ENCODE assay signal across 8 cellular contexts in the genomic region with DNA sequence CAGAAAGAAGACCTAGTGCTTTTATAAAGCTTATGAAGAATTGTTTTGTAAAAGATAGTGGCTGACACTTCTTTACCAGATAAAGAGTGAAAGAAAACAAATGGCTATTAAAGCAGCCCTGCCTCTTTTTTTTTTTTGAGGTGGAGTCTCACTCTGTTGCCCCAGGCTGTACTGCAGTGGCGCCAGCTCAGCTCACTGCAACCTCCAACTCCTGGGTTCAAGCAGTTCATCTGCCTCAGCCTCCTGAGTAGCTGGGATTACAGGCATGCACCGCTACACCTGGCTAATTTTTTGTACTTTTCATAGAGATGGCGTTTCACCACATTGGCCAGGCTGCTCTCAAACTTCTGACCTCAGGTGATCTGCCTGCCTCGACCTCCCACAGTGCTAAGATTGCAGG. TPM values are rescaled to one million over a fixed set of nuclear protein-coding genes. Genes with fewer than 3 reads are reported as not detected.
DNase-seq lines count a peak whose midpoint lies in the region; ATAC-seq, FAIRE-seq and TF ChIP-seq lines count a peak whose summit lies in the region.

No MANE protein-coding gene starts in this region.

- no peak overlapping the region for H2BK120ac ChIP-seq in neuronal stem cell (ENCODE audit: low read depth, low read length)

- H2BK5ac ChIP-seq in neuronal stem cell (ENCODE audit: low read length), result no peak overlapping the region

- intact Hi-C loops in activated B cell treated with CpG ODN at 0.5 μM for 24 hours (cut with micrococcal nuclease), result loop anchor here (1.0 to 2.0 kb wide), 4 partner anchors 12 to 44 kb away; no protein-coding TSS in a partner anchor
- intact Hi-C loops in heart right ventricle (cut with DNase I), result no loop called here
- intact Hi-C loops in tibial artery (cut with DNase I; ENCODE audit: low total_unique reads), result no loop called here

- no peak overlapping the region for H3K18ac ChIP-seq in neuronal stem cell (ENCODE audit: low read length)

- no peak for TF ChIP-seq POLR2A in GM12892 (IDR thresholded peaks at IDR 0.05; ENCODE audit: low read depth, low read length)

- DNase-seq in activated CD4-positive, alpha-beta T cell treated with anti-CD3 and anti-CD28 coated beads, Interleukin-2, amount 10 ng/mL, durations not matched to agents 7 days and 5 days, result no peak
- DNase-seq in activated CD4-positive, alpha-beta T cell treated with anti-CD3 and anti-CD28 coated beads, Interleukin-2, amount 50 U/mL, for 48 hours, result no peak
- DNase-seq in activated B cell treated with CpG ODN at 0.5 μM for 24 hours (no peak), heart right ventricle (no peak), tibial artery (no peak), neuronal stem cell (ENCODE audit: low spot score) (no peak), GM12892 (ENCODE audit: insufficient read length) (no peak), neural progenitor cell (ENCODE audit: low spot score) (no peak)

- H3K27me3 ChIP-seq in heart right ventricle, result no peaks in the 10 kb centered on the region
- no peaks in the 10 kb centered on the region for H3K27me3 ChIP-seq in tibial artery
- H3K27me3 ChIP-seq in neuronal stem cell (ENCODE audit: control insufficient read depth in 3 of 3, insufficient read depth in 3 of 3, low read depth in 1 of 3, low read length in 3 of 3), result no peaks in the 10 kb centered on the region
- no peaks in the 10 kb centered on the region for H3K27me3 ChIP-seq in neural progenitor cell

- no peak overlapping the region for H4K8ac ChIP-seq in neuronal stem cell (ENCODE audit: low read depth, low read length)

- peaks cover 68% of the 10 kb centered on the region for H3K4me1 Mint-ChIP-seq in activated CD4-positive, alpha-beta T cell treated with anti-CD3 and anti-CD28 coated beads, Interleukin-2, amount 10 ng/mL, durations not matched to agents 7 days and 5 days
- H3K4me1 Mint-ChIP-seq in activated B cell treated with CpG ODN at 0.5 μM for 24 hours (peaks cover 61% of the 10 kb centered on the region), neural progenitor cell (no peaks in the 10 kb centered on the region)

- CTCF ChIA-PET in activated CD4-positive, alpha-beta T cell treated with anti-CD3 and anti-CD28 coated beads, Interleukin-2, amount 10 ng/mL, durations not matched to agents 7 days and 5 days (lab: Charles Lee), result interaction anchor here (0.7 to 3.0 kb wide), 12 partner anchors 11 to 647 kb away, joined by 3 to 13 read pairs (median 5); a partner anchor contains a TSS
- CTCF ChIA-PET in activated B cell treated with CpG ODN at 0.5 μM for 24 hours (lab: Charles Lee), result interaction anchor here (0.9 to 3.3 kb wide), 3 partner anchors 10 to 43 kb away, joined by 4 to 23 read pairs (median 21); no protein-coding TSS in a partner anchor

- FAIRE-seq in GM12892 (lab: Jason Lieb, UNC), result no peak

- H3K27ac Mint-ChIP-seq in activated CD4-positive, alpha-beta T cell treated with anti-CD3 and anti-CD28 coated beads, Interleukin-2, amount 10 ng/mL, durations not matched to agents 7 days and 5 days, result peak overlapping the region; percentile 84
- H3K27ac Mint-ChIP-seq in activated B cell treated with CpG ODN at 0.5 μM for 24 hours, result peak overlapping the region; percentile 78
- no peak overlapping the region for H3K27ac Mint-ChIP-seq in neural progenitor cell

- no peaks in the 10 kb centered on the region for H3K9me3 Mint-ChIP-seq in activated CD4-positive, alpha-beta T cell treated with anti-CD3 and anti-CD28 coated beads, Interleukin-2, amount 10 ng/mL, durations not matched to agents 7 days and 5 days
- H3K9me3 Mint-ChIP-seq in activated B cell treated with CpG ODN at 0.5 μM for 24 hours, result no peaks in the 10 kb centered on the region
- no peaks in the 10 kb centered on the region for H3K9me3 Mint-ChIP-seq in neural progenitor cell

- H4K20me1 ChIP-seq in neural progenitor cell (ENCODE audit: low read depth), result peaks cover 22% of the 10 kb centered on the region

- peaks cover 4% of the 10 kb centered on the region for H3K79me1 ChIP-seq in neuronal stem cell (ENCODE audit: low read depth, low read length)

- no peak overlapping the region for H2AFZ ChIP-seq in neuronal stem cell (ENCODE audit: low read length)
- H2AFZ ChIP-seq in neural progenitor cell (replicated peaks), result no peak overlapping the region

- no peaks in the 10 kb centered on the region for H3K9me3 ChIP-seq in heart right ventricle
- H3K9me3 ChIP-seq in tibial artery, result no peaks in the 10 kb centered on the region
- H3K9me3 ChIP-seq in neuronal stem cell (replicated peaks in 1 of 2; ENCODE audit: control insufficient read depth in 2 of 2, insufficient read depth in 1 of 2, low read depth in 1 of 2, low read length in 2 of 2), result peaks cover 0 to 9% of the 10 kb centered on the region in 2 donors
- no peaks in the 10 kb centered on the region for H3K9me3 ChIP-seq in neural progenitor cell (ENCODE audit: low read depth)

- H2BK15ac ChIP-seq in neuronal stem cell (ENCODE audit: low read length), result no peak overlapping the region

- H3K36me3 Mint-ChIP-seq in activated CD4-positive, alpha-beta T cell treated with anti-CD3 and anti-CD28 coated beads, Interleukin-2, amount 10 ng/mL, durations not matched to agents 7 days and 5 days (ENCODE audit: low read depth), result peaks cover 84% of the 10 kb centered on the region
- H3K36me3 Mint-ChIP-seq in activated B cell treated with CpG ODN at 0.5 μM for 24 hours (ENCODE audit: low read depth) (peaks cover 86% of the 10 kb centered on the region), neural progenitor cell (peaks cover 30% of the 10 kb centered on the region)

- no peaks in the 10 kb centered on the region for H3K27me3 Mint-ChIP-seq in activated CD4-positive, alpha-beta T cell treated with anti-CD3 and anti-CD28 coated beads, Interleukin-2, amount 10 ng/mL, durations not matched to agents 7 days and 5 days
- no peaks in the 10 kb centered on the region for H3K27me3 Mint-ChIP-seq in activated B cell treated with CpG ODN at 0.5 μM for 24 hours
- H3K27me3 Mint-ChIP-seq in neural progenitor cell (ENCODE audit: insufficient read depth, low read depth), result no peaks in the 10 kb centered on the region

- no peak overlapping the region for H3K4ac ChIP-seq in neuronal stem cell (ENCODE audit: low read length)

- H3K23ac ChIP-seq in neuronal stem cell (ENCODE audit: low read depth, low read length, poor library complexity), result no peak overlapping the region

- H3K9ac ChIP-seq in neuronal stem cell (ENCODE audit: low read depth, low read length, poor library complexity), result no peak overlapping the region
- H3K9ac ChIP-seq in neural progenitor cell, result no peak overlapping the region

- peak overlapping the region in 1 of 10 donors; percentile 22 for H3K4me3 ChIP-seq in heart right ventricle
- no peak overlapping the region for H3K4me3 ChIP-seq in tibial artery
- H3K4me3 ChIP-seq in neuronal stem cell (ENCODE audit: low read length in 2 of 2), result no peak overlapping the region
- no peak overlapping the region for H3K4me3 ChIP-seq in neural progenitor cell

- no peaks in the 10 kb centered on the region for H3F3A ChIP-seq in neural progenitor cell (ENCODE audit: low read depth)

- H3K27ac ChIP-seq in heart right ventricle (peak overlapping the region in 7 of 10 donors; percentile 58 to 81 (median 63)), tibial artery (peak overlapping the region; percentile 48 to 49), neuronal stem cell (replicated peaks; ENCODE audit: low read length) (no peak overlapping the region), neural progenitor cell (no peak overlapping the region)

- H3K4me2 ChIP-seq in neuronal stem cell (ENCODE audit: insufficient read depth, low read length, poor library complexity, severe bottlenecking) (no peak overlapping the region), neural progenitor cell (no peak overlapping the region)

- no peak overlapping the region for H2BK12ac ChIP-seq in neuronal stem cell (ENCODE audit: low read length)

- H3K4me1 ChIP-seq in heart right ventricle (peaks cover 0 to 76% (median 33%) of the 10 kb centered on the region in 9 donors), tibial artery (peaks cover 0 to 55% (median 23%) of the 10 kb centered on the region in 4 donors), neuronal stem cell (ENCODE audit: control insufficient read depth in 2 of 2, insufficient read depth in 1 of 2, low read depth in 1 of 2, low read length in 2 of 2) (no peaks in the 10 kb centered on the region), neural progenitor cell (no peaks in the 10 kb centered on the region)

- 85 to 88% methylated on average over 4 of the region's 4 CpGs for WGBS in heart right ventricle, 2 donors
- WGBS in neuronal stem cell (ENCODE audit: extremely low coverage in 2 of 2, insufficient read length in 2 of 2, insufficient replicate concordance in 1 of 2), 2 donors, result no CpG with 5 or more reads among the region's 4 CpGs

- H4K91ac ChIP-seq in neuronal stem cell (ENCODE audit: low read depth, low read length, poor library complexity), result no peak overlapping the region

- no peak overlapping the region for H3K14ac ChIP-seq in neuronal stem cell (ENCODE audit: low read length)

- peak overlapping the region; percentile 7 for H3K4me3 Mint-ChIP-seq in activated CD4-positive, alpha-beta T cell treated with anti-CD3 and anti-CD28 coated beads, Interleukin-2, amount 10 ng/mL, durations not matched to agents 7 days and 5 days
- H3K4me3 Mint-ChIP-seq in activated B cell treated with CpG ODN at 0.5 μM for 24 hours, result peak overlapping the region; percentile 28
- no peak overlapping the region for H3K4me3 Mint-ChIP-seq in neural progenitor cell

- TF ChIP-seq CTCF in activated B cell treated with CpG ODN at 0.5 μM for 24 hours (IDR thresholded peaks at IDR 0.05) (no peak), heart right ventricle (IDR thresholded peaks at IDR 0.05) (no peak), tibial artery (IDR thresholded peaks at IDR 0.05) (no peak), neural progenitor cell (IDR thresholded peaks at IDR 0.05) (no peak)

- POLR2A ChIA-PET in activated CD4-positive, alpha-beta T cell treated with anti-CD3 and anti-CD28 coated beads, Interleukin-2, amount 10 ng/mL, durations not matched to agents 7 days and 5 days (lab: Charles Lee), result interaction anchor here (0.8 to 1.4 kb wide), 2 partner anchors 9 to 14 kb away, joined by 3 to 7 read pairs; no protein-coding TSS in a partner anchor
- POLR2A ChIA-PET in activated B cell treated with CpG ODN at 0.5 μM for 24 hours (lab: Charles Lee), result interaction anchor here (0.7 to 10.1 kb wide), 11 partner anchors 8 to 1000 kb away, joined by 3 to 211 read pairs (median 6); a partner anchor contains a TSS

- H3K79me2 ChIP-seq in neural progenitor cell (ENCODE audit: low read depth), result peaks cover 11% of the 10 kb centered on the region

- peaks cover 0 to 100% (median 51%) of the 10 kb centered on the region in 9 donors for H3K36me3 ChIP-seq in heart right ventricle
- H3K36me3 ChIP-seq in tibial artery, result peaks cover 57 to 85% (median 84%) of the 10 kb centered on the region in 3 donors
- H3K36me3 ChIP-seq in neuronal stem cell (replicated peaks in 1 of 2; ENCODE audit: control insufficient read depth in 2 of 2, insufficient read depth in 2 of 2, low read length in 2 of 2), result peaks cover 20 to 94% of the 10 kb centered on the region in 2 donors
- peaks cover 15% of the 10 kb centered on the region for H3K36me3 ChIP-seq in neural progenitor cell

- ATAC-seq in activated B cell treated with CpG ODN at 0.5 μM for 24 hours (ENCODE audit: low read depth) (no peak), heart right ventricle (peak in 2 of 8 donors; percentile 34 to 40)

- no peak overlapping the region for H2AK5ac ChIP-seq in neuronal stem cell (ENCODE audit: low read depth, low read length)

RNA-seq across cellular contexts. Expression of a gene that starts 12.9 kb away (rescaled TPM):
- 100 to 1,000 TPM; 708 to 729 TPM for total RNA-seq in activated CD4-positive, alpha-beta T cell treated with anti-CD3 and anti-CD28 coated beads, Interleukin-2, amount 10 ng/mL, durations not matched to agents 7 days and 5 days
- 711 and 737 TPM in 2 replicates for total RNA-seq in activated B cell treated with CpG ODN at 0.5 μM for 24 hours
- 100 to 1,000 TPM; 120 to 213 (median 134) TPM for total RNA-seq in heart right ventricle
- 100 to 1,000 TPM in 1 of 2 donors, 10 to 100 TPM in 1; 58.5 to 176 TPM for polyA plus RNA-seq in heart right ventricle
- polyA plus RNA-seq in neuronal stem cell (2013, experiment 1 of 2), result 208 TPM
- 206 TPM for polyA plus RNA-seq in neuronal stem cell (2013, experiment 2 of 2)
- polyA plus RNA-seq in GM12892 (2012; ENCODE audit: missing spikeins), result 520 TPM
- total RNA-seq in neural progenitor cell (ENCODE audit: low replicate concordance), result 151 and 155 TPM in 2 replicates

RNA-seq across cellular contexts. Expression of a gene that starts 31.0 kb away (rescaled TPM):
- 1 to 10 TPM; 1.0 to 1.2 TPM for total RNA-seq in activated CD4-positive, alpha-beta T cell treated with anti-CD3 and anti-CD28 coated beads, Interleukin-2, amount 10 ng/mL, durations not matched to agents 7 days and 5 days
- 0.67 and 0.81 TPM in 2 replicates for total RNA-seq in activated B cell treated with CpG ODN at 0.5 μM for 24 hours
- 1 to 10 TPM in 7 of 10 donors, under 1 TPM in 3; 0.36 to 3.7 (median 1.3) TPM for total RNA-seq in heart right ventricle
- 1 to 10 TPM; 1.8 to 2.3 TPM for polyA plus RNA-seq in heart right ventricle
- polyA plus RNA-seq in neuronal stem cell (2013, experiment 1 of 2), result 0.46 TPM
- polyA plus RNA-seq in neuronal stem cell (2013, experiment 2 of 2), result 0.44 TPM
- 0.21 TPM for polyA plus RNA-seq in GM12892 (2012; ENCODE audit: missing spikeins)
- total RNA-seq in neural progenitor cell (ENCODE audit: low replicate concordance), result 0.09 TPM in 1 of 2 replicates, not detected in the other

RNA-seq across cellular contexts. Expression of a gene that starts 40.1 kb away (rescaled TPM):
- 10 to 100 TPM; 42.3 to 51.1 TPM for total RNA-seq in activated CD4-positive, alpha-beta T cell treated with anti-CD3 and anti-CD28 coated beads, Interleukin-2, amount 10 ng/mL, durations not matched to agents 7 days and 5 days
- total RNA-seq in activated B cell treated with CpG ODN at 0.5 μM for 24 hours, result 63.4 and 63.6 TPM in 2 replicates
- total RNA-seq in heart right ventricle, result 10 to 100 TPM; 45.9 to 65.1 (median 57.5) TPM
- 100 to 1,000 TPM in 1 of 2 donors, 10 to 100 TPM in 1; 33.4 to 116 TPM for polyA plus RNA-seq in heart right ventricle
- 45.1 TPM for polyA plus RNA-seq in neuronal stem cell (2013, experiment 1 of 2)
- 38.9 TPM for polyA plus RNA-seq in neuronal stem cell (2013, experiment 2 of 2)
- polyA plus RNA-seq in GM12892 (2012; ENCODE audit: missing spikeins), result 57.6 TPM
- 90.4 and 151 TPM in 2 replicates for total RNA-seq in neural progenitor cell (ENCODE audit: low replicate concordance)

RNA-seq across cellular contexts. Expression of a gene that starts 40.5 kb away (rescaled TPM):
- total RNA-seq in activated CD4-positive, alpha-beta T cell treated with anti-CD3 and anti-CD28 coated beads, Interleukin-2, amount 10 ng/mL, durations not matched to agents 7 days and 5 days, result 10 to 100 TPM; 34.0 to 39.1 TPM
- total RNA-seq in activated B cell treated with CpG ODN at 0.5 μM for 24 hours (21.0 and 23.7 TPM in 2 replicates), heart right ventricle (10 to 100 TPM; 56.9 to 91.1 (median 74.2) TPM), neural progenitor cell (ENCODE audit: low replicate concordance) (13.5 and 31.1 TPM in 2 replicates)
- polyA plus RNA-seq in heart right ventricle, result 100 to 1,000 TPM in 1 of 2 donors, 10 to 100 TPM in 1; 76.7 to 138 TPM
- polyA plus RNA-seq in neuronal stem cell (2013, experiment 1 of 2), result 58.6 TPM
- polyA plus RNA-seq in neuronal stem cell (2013, experiment 2 of 2), result 61.7 TPM
- polyA plus RNA-seq in GM12892 (2012; ENCODE audit: missing spikeins), result 41.8 TPM

Comparison
In these comparisons a context has a peak if more than half of its experiments do, and no peak if none do; other contexts are left out.
1. H3K27ac ChIP-seq: peak in heart right ventricle (7 of 10) and tibial artery (2 of 2); none in neuronal stem cell (single experiment) and neural progenitor cell (single experiment).